ENCODE assay signal across 13 cellular contexts in the genomic region with DNA sequence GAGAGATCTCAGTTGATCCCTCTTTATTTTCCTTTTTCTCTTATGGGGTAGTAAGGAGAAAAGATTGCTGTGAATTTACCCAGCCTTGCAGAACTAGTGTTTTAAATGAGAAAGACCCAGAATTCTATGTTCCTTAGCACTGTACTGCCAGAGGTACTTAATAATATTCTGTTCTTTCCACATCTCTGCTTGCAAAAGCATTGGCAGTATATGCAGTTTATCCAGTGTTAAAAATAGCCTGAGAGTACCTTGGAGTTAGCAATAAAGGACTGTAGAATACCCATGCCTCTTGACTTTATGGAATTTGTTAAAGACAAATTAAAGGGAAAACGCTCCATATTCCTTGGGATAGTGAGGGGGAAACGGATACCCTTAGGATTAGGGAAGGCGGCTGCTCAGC. TPM values are rescaled to one million over a fixed set of nuclear protein-coding genes. Genes with fewer than 3 reads are reported as not detected.
A peak's percentile ranks its signal among the peaks of the same experiment; 100 is the strongest.
DNase-seq lines count a peak whose midpoint lies in the region; ATAC-seq and TF ChIP-seq lines count a peak whose summit lies in the region.
"Had no signal": no experiment of that assay in that cellular context is flagged by ENCODE, and none has a peak within 500 bp of the region (broad histone marks: within the 10 kb centered on the region; RNA-seq: fewer than 3 reads in every experiment).

No MANE protein-coding gene starts in this region.

- H3K27me3 ChIP-seq in lower lobe of right lung (ENCODE audit: low read depth) = no peaks in the 10 kb centered on the region
- no peaks in the 10 kb centered on the region for H3K27me3 ChIP-seq in suprapubic skin

- H3K27ac ChIP-seq in lower lobe of right lung (peak overlapping the region; percentile 53), suprapubic skin (peak overlapping the region; percentile 78)

- H3K4me1 Mint-ChIP-seq in activated CD4-positive, alpha-beta T cell treated with anti-CD3 and anti-CD28 coated beads, Interleukin-2, amount 10 ng/mL, durations not matched to agents 24 days and 14 days = peaks cover 65% of the 10 kb centered on the region
- H3K4me1 Mint-ChIP-seq in activated T-helper 2 cell treated with anti-CD3 and anti-CD28 coated beads, Interferon-gamma antibody, Interleukin-2, Interleukin-4, amounts not matched to agents 10 μg/mL and 5 μg/mL and 100 μg/mL, durations not matched to agents 14 hours and 24 hours and 36 hours (ENCODE audit: low read depth) = peaks cover 50% of the 10 kb centered on the region

- H3K27me3 Mint-ChIP-seq in activated CD4-positive, alpha-beta T cell treated with anti-CD3 and anti-CD28 coated beads, Interleukin-2, amount 10 ng/mL, durations not matched to agents 24 days and 14 days = no peaks in the 10 kb centered on the region
- H3K27me3 Mint-ChIP-seq in activated T-helper 2 cell treated with anti-CD3 and anti-CD28 coated beads, Interferon-gamma antibody, Interleukin-2, Interleukin-4, amounts not matched to agents 10 μg/mL and 5 μg/mL and 100 μg/mL, durations not matched to agents 14 hours and 24 hours and 36 hours (ENCODE audit: low read depth) = no peaks in the 10 kb centered on the region

- ATAC-seq in lower lobe of right lung = peak; percentile 58 to 62
- ATAC-seq in HG02610 (IDR thresholded peaks at IDR 0.05; ENCODE audit: unreplicated experiment) = no peak
- ATAC-seq: Panc1 had no signal

- peaks cover 60% of the 10 kb centered on the region for H3K36me3 Mint-ChIP-seq in activated CD4-positive, alpha-beta T cell treated with anti-CD3 and anti-CD28 coated beads, Interleukin-2, amount 10 ng/mL, durations not matched to agents 24 days and 14 days (ENCODE audit: low read depth)
- H3K36me3 Mint-ChIP-seq in activated T-helper 2 cell treated with anti-CD3 and anti-CD28 coated beads, Interferon-gamma antibody, Interleukin-2, Interleukin-4, amounts not matched to agents 10 μg/mL and 5 μg/mL and 100 μg/mL, durations not matched to agents 14 hours and 24 hours and 36 hours (ENCODE audit: low read depth) = peaks cover 72% of the 10 kb centered on the region

- TF ChIP-seq POLR2A in suprapubic skin (IDR thresholded peaks at IDR 0.05) = no peak

- no peaks in the 10 kb centered on the region for H3K9me3 ChIP-seq in lower lobe of right lung
- H3K9me3 ChIP-seq in suprapubic skin = no peaks in the 10 kb centered on the region

- H3K9me3 Mint-ChIP-seq in activated CD4-positive, alpha-beta T cell treated with anti-CD3 and anti-CD28 coated beads, Interleukin-2, amount 10 ng/mL, durations not matched to agents 24 days and 14 days = no peaks in the 10 kb centered on the region
- no peaks in the 10 kb centered on the region for H3K9me3 Mint-ChIP-seq in activated T-helper 2 cell treated with anti-CD3 and anti-CD28 coated beads, Interferon-gamma antibody, Interleukin-2, Interleukin-4, amounts not matched to agents 10 μg/mL and 5 μg/mL and 100 μg/mL, durations not matched to agents 14 hours and 24 hours and 36 hours

- peak overlapping the region; percentile 73 for H3K4me3 Mint-ChIP-seq in activated CD4-positive, alpha-beta T cell treated with anti-CD3 and anti-CD28 coated beads, Interleukin-2, amount 10 ng/mL, durations not matched to agents 24 days and 14 days
- H3K4me3 Mint-ChIP-seq in activated T-helper 2 cell treated with anti-CD3 and anti-CD28 coated beads, Interferon-gamma antibody, Interleukin-2, Interleukin-4, amounts not matched to agents 10 μg/mL and 5 μg/mL and 100 μg/mL, durations not matched to agents 14 hours and 24 hours and 36 hours (ENCODE audit: low read depth) = peak overlapping the region; percentile 44

- peaks cover 28% of the 10 kb centered on the region for H3K4me1 ChIP-seq in lower lobe of right lung
- H3K4me1 ChIP-seq in suprapubic skin = peaks cover 63% of the 10 kb centered on the region

- peak overlapping the region; percentile 83 for H3K27ac Mint-ChIP-seq in activated CD4-positive, alpha-beta T cell treated with anti-CD3 and anti-CD28 coated beads, Interleukin-2, amount 10 ng/mL, durations not matched to agents 24 days and 14 days
- H3K27ac Mint-ChIP-seq in activated T-helper 2 cell treated with anti-CD3 and anti-CD28 coated beads, Interferon-gamma antibody, Interleukin-2, Interleukin-4, amounts not matched to agents 10 μg/mL and 5 μg/mL and 100 μg/mL, durations not matched to agents 14 hours and 24 hours and 36 hours = peak overlapping the region; percentile 76

- intact Hi-C loops in activated CD4-positive, alpha-beta T cell treated with anti-CD3 and anti-CD28 coated beads, Interleukin-2, amount 10 ng/mL, durations not matched to agents 24 days and 14 days (cut with micrococcal nuclease) = no loop called here
- intact Hi-C loops in activated T-helper 2 cell treated with anti-CD3 and anti-CD28 coated beads, Interferon-gamma antibody, Interleukin-2, Interleukin-4, amounts not matched to agents 10 μg/mL and 5 μg/mL and 100 μg/mL, durations not matched to agents 14 hours and 24 hours and 36 hours (cut with micrococcal nuclease) = loop anchor here (1.0 kb wide), 1 partner anchor 8 kb away; no protein-coding TSS in a partner anchor
- intact Hi-C loops in lower lobe of right lung (cut with DNase I) = no loop called here

- H3K4me3 ChIP-seq in lower lobe of right lung (no peak overlapping the region), suprapubic skin (no peak overlapping the region)

- TF ChIP-seq EP300 in suprapubic skin (IDR thresholded peaks at IDR 0.05) = no peak

- TF ChIP-seq CTCF in lower lobe of right lung (IDR thresholded peaks at IDR 0.05) (no peak), suprapubic skin (IDR thresholded peaks at IDR 0.05) (no peak)

- peaks cover 27% of the 10 kb centered on the region for H3K36me3 ChIP-seq in lower lobe of right lung
- H3K36me3 ChIP-seq in suprapubic skin = peaks cover 10% of the 10 kb centered on the region

- DNase-seq in activated CD4-positive, alpha-beta T cell treated with anti-CD3 and anti-CD28 coated beads, Interleukin-2, amount 10 ng/mL, durations not matched to agents 24 days and 14 days = no peak
- DNase-seq in activated CD4-positive, alpha-beta T cell treated with anti-CD3 and anti-CD28 coated beads for 4 hours = no peak
- DNase-seq in activated T-helper 2 cell treated with anti-CD3 and anti-CD28 coated beads, Interferon-gamma antibody, Interleukin-2, Interleukin-4, amounts not matched to agents 10 μg/mL and 5 μg/mL and 100 μg/mL, durations not matched to agents 14 hours and 24 hours and 36 hours (ENCODE audit: low spot score) = no peak
- no peak for DNase-seq in lower lobe of right lung
- no peak for DNase-seq in suprapubic skin (ENCODE audit: low spot score in 2 of 2)
- DNase-seq in NCI-H748 (lab: John Stamatoyannopoulos, UW; ENCODE audit: unreplicated experiment) = no peak
- no peak for DNase-seq in NOMO-1 treated with dmso at 0.1 percent for 144 hours (lab: John Stamatoyannopoulos, UW; ENCODE audit: unreplicated experiment)
- DNase-seq: activated CD4-positive, alpha-beta T cell treated with anti-CD3 and anti-CD28 coated beads for 1 hour; foreskin fibroblast; midbrain; NCI-H187 treated with DMSO at 0.1 percent for 48 hours had no signal

- 41% methylated on average over 3 of the region's 3 CpGs for WGBS in suprapubic skin

RNA-seq across cellular contexts. Expression of a gene that starts 11.9 kb away (rescaled TPM):
- total RNA-seq in activated CD4-positive, alpha-beta T cell treated with anti-CD3 and anti-CD28 coated beads, Interleukin-2, amount 10 ng/mL, durations not matched to agents 24 days and 14 days = 103 and 106 TPM in 2 replicates
- 107 and 108 TPM in 2 replicates for total RNA-seq in activated T-helper 2 cell treated with anti-CD3 and anti-CD28 coated beads, Interferon-gamma antibody, Interleukin-2, Interleukin-4, amounts not matched to agents 10 μg/mL and 5 μg/mL and 100 μg/mL, durations not matched to agents 14 hours and 24 hours and 36 hours
- total RNA-seq in lower lobe of right lung = 47.1 TPM
- total RNA-seq in suprapubic skin = 100 to 1,000 TPM in 1 of 4 donors, 10 to 100 TPM in 3; 31.5 to 167 (median 49.0) TPM

RNA-seq across cellular contexts. Expression of a gene that starts 31.1 kb away (rescaled TPM):
- 7.2 and 8.4 TPM in 2 replicates for total RNA-seq in activated CD4-positive, alpha-beta T cell treated with anti-CD3 and anti-CD28 coated beads, Interleukin-2, amount 10 ng/mL, durations not matched to agents 24 days and 14 days
- 9.0 and 10.3 TPM in 2 replicates for total RNA-seq in activated T-helper 2 cell treated with anti-CD3 and anti-CD28 coated beads, Interferon-gamma antibody, Interleukin-2, Interleukin-4, amounts not matched to agents 10 μg/mL and 5 μg/mL and 100 μg/mL, durations not matched to agents 14 hours and 24 hours and 36 hours
- total RNA-seq in lower lobe of right lung (45.1 TPM), suprapubic skin (10 to 100 TPM; 11.2 to 26.6 (median 23.6) TPM)

RNA-seq across cellular contexts. Expression of a gene that starts 34.5 kb away (rescaled TPM):
- total RNA-seq in activated CD4-positive, alpha-beta T cell treated with anti-CD3 and anti-CD28 coated beads, Interleukin-2, amount 10 ng/mL, durations not matched to agents 24 days and 14 days = 22.3 and 27.1 TPM in 2 replicates
- total RNA-seq in activated T-helper 2 cell treated with anti-CD3 and anti-CD28 coated beads, Interferon-gamma antibody, Interleukin-2, Interleukin-4, amounts not matched to agents 10 μg/mL and 5 μg/mL and 100 μg/mL, durations not matched to agents 14 hours and 24 hours and 36 hours = 24.7 and 26.7 TPM in 2 replicates
- total RNA-seq in lower lobe of right lung (16.8 TPM), suprapubic skin (10 to 100 TPM in 2 of 4 donors, 1 to 10 TPM in 2; 8.8 to 18.1 (median 10.1) TPM)

RNA-seq across cellular contexts. Expression of a gene that starts 34.6 kb away (rescaled TPM):
- total RNA-seq in activated CD4-positive, alpha-beta T cell treated with anti-CD3 and anti-CD28 coated beads, Interleukin-2, amount 10 ng/mL, durations not matched to agents 24 days and 14 days = 69.7 and 72.2 TPM in 2 replicates
- total RNA-seq in activated T-helper 2 cell treated with anti-CD3 and anti-CD28 coated beads, Interferon-gamma antibody, Interleukin-2, Interleukin-4, amounts not matched to agents 10 μg/mL and 5 μg/mL and 100 μg/mL, durations not matched to agents 14 hours and 24 hours and 36 hours = 80.5 and 90.7 TPM in 2 replicates
- total RNA-seq in lower lobe of right lung (36.1 TPM), suprapubic skin (100 to 1,000 TPM in 1 of 4 donors, 10 to 100 TPM in 3; 38.8 to 101 (median 69.9) TPM)

RNA-seq across cellular contexts. Expression of a gene that starts 40.3 kb away (rescaled TPM):
- total RNA-seq in activated CD4-positive, alpha-beta T cell treated with anti-CD3 and anti-CD28 coated beads, Interleukin-2, amount 10 ng/mL, durations not matched to agents 24 days and 14 days = 0.07 and 0.09 TPM in 2 replicates
- 0.23 and 0.34 TPM in 2 replicates for total RNA-seq in activated T-helper 2 cell treated with anti-CD3 and anti-CD28 coated beads, Interferon-gamma antibody, Interleukin-2, Interleukin-4, amounts not matched to agents 10 μg/mL and 5 μg/mL and 100 μg/mL, durations not matched to agents 14 hours and 24 hours and 36 hours
- total RNA-seq in lower lobe of right lung (64.5 TPM), suprapubic skin (100 to 1,000 TPM in 2 of 4 donors, 10 to 100 TPM in 2; 77.0 to 133 (median 99.7) TPM)
